Comparison of ENCODE assay signal across 19 cellular contexts in genomic region chr1:69976896-69977295, GRCh38.
DNase-seq lines count a peak whose midpoint lies in the region; ATAC-seq and TF ChIP-seq lines count a peak whose summit lies in the region.
"Had no signal": no experiment of that assay in that cellular context is flagged by ENCODE, and none has a peak within 500 bp of the region (broad histone marks: within the 10 kb centered on the region; RNA-seq: fewer than 3 reads in every experiment).

No MANE protein-coding gene starts in this region.

- TF ChIP-seq CTCF in SK-N-SH (IDR thresholded peaks at IDR 0.05) = no peak
- TF ChIP-seq CTCF in endothelial cell (IDR thresholded peaks at IDR 0.05; ENCODE audit: unreplicated experiment) = no peak

- no peaks in the 10 kb centered on the region for H3K36me3 Mint-ChIP-seq in endothelial cell (ENCODE audit: low read depth, unreplicated experiment)
- H3K36me3 Mint-ChIP-seq in immature natural killer cell = no peaks in the 10 kb centered on the region

- H3K9me3 Mint-ChIP-seq in endothelial cell (ENCODE audit: unreplicated experiment) (no peaks in the 10 kb centered on the region), immature natural killer cell (peaks cover 3 to 29% (median 14%) of the 10 kb centered on the region in 6 donors)
- H3K9me3 Mint-ChIP-seq: activated CD4-positive, alpha-beta memory T cell treated with anti-CD3 and anti-CD28 coated beads, Interleukin-2, amount 10 ng/mL, durations not matched to agents 7 days and 5 days had no signal

- ATAC-seq in HG02610 (IDR thresholded peaks at IDR 0.05; ENCODE audit: unreplicated experiment) = no peak

- no peak for TF ChIP-seq RAD21 in SK-N-SH (IDR thresholded peaks at IDR 0.05; ENCODE audit: low read length)

- H3K27ac Mint-ChIP-seq in endothelial cell (ENCODE audit: unreplicated experiment) (peak overlapping the region; percentile 36), immature natural killer cell (no peak overlapping the region)
- H3K27ac Mint-ChIP-seq: activated CD4-positive, alpha-beta memory T cell treated with anti-CD3 and anti-CD28 coated beads, Interleukin-2, amount 10 ng/mL, durations not matched to agents 7 days and 5 days; progenitor cell of endocrine pancreas had no signal

- H2AFZ ChIP-seq in SK-N-SH (ENCODE audit: low read depth) = peak overlapping the region; percentile 64; the same call in 1 of the 2 replicates

- no peak overlapping the region for H3K4me3 Mint-ChIP-seq in endothelial cell (ENCODE audit: unreplicated experiment)
- H3K4me3 Mint-ChIP-seq in immature natural killer cell = no peak overlapping the region
- H3K4me3 Mint-ChIP-seq: activated CD4-positive, alpha-beta memory T cell treated with anti-CD3 and anti-CD28 coated beads, Interleukin-2, amount 10 ng/mL, durations not matched to agents 7 days and 5 days had no signal

- no peaks in the 10 kb centered on the region for H3F3A ChIP-seq in SK-N-SH (replicated peaks; ENCODE audit: insufficient read depth)

- H3K27me3 ChIP-seq in SK-N-SH (ENCODE audit: insufficient read depth) = no peaks in the 10 kb centered on the region
- H3K27me3 ChIP-seq: BE2C, testis had no signal

- peak overlapping the region in 1 of 2 experiments; percentile 25; a peak in 1 of 4 replicates for H3K27ac ChIP-seq in SK-N-SH (ENCODE audit: low read depth in 2 of 2, low read length in 1 of 2)
- H3K27ac ChIP-seq: RWPE1, testis had no signal

- no peaks in the 10 kb centered on the region for H3K36me3 ChIP-seq in SK-N-SH (replicated peaks in 1 of 2; ENCODE audit: control insufficient read depth in 1 of 2, insufficient read depth in 2 of 2, low read length in 1 of 2)
- H3K36me3 ChIP-seq: BE2C, HAP-1 had no signal

- no peaks in the 10 kb centered on the region for H4K20me1 ChIP-seq in SK-N-SH (ENCODE audit: insufficient read depth)

- H3K4me2 ChIP-seq in SK-N-SH = no peak overlapping the region

- no peaks in the 10 kb centered on the region for H3K79me2 ChIP-seq in SK-N-SH (ENCODE audit: insufficient read depth)

- H3K9me3 ChIP-seq in SK-N-SH = no peaks in the 10 kb centered on the region
- H3K9me3 ChIP-seq: BE2C, HAP-1, testis had no signal

- DNase-seq in ELR (ENCODE audit: low read depth) (peak; percentile 60), SK-N-SH (no peak), endothelial cell (ENCODE audit: low spot score) (no peak), myocyte (ENCODE audit: low read depth) (peak; percentile 30), DMS79 treated with DMSO at 0.1 percent for 48 hours (lab: John Stamatoyannopoulos, UW) (no peak), immature natural killer cell (no peak)
- DNase-seq in activated CD4-positive, alpha-beta T cell treated with anti-CD3 and anti-CD28 coated beads, Interleukin-2, amount 50 U/mL, for 4 hours = no peak
- DNase-seq: activated CD4-positive, alpha-beta memory T cell treated with anti-CD3 and anti-CD28 coated beads, Interleukin-2, amount 10 ng/mL, durations not matched to agents 7 days and 5 days; amniotic stem cell; BE2C; DMS 273 treated with DMSO at 0.1 percent for 48 hours; MM.1S; NCI-H2081 treated with DMSO at 0.1 percent for 48 hours; NCI-H774; testis had no signal

- TF ChIP-seq EP300 in SK-N-SH (IDR thresholded peaks at IDR 0.05; ENCODE audit: borderline replicate concordance in 1 of 2, low read depth in 1 of 2, low read length in 1 of 2) = no peak

- 34% methylated on average over 3 of the region's 3 CpGs for WGBS in SK-N-SH (ENCODE audit: low lambda C conversion rate)

- POLR2A ChIA-PET in SK-N-SH (lab: Yijun Ruan, JAX) = no interaction called here

- H3K27me3 Mint-ChIP-seq in endothelial cell (ENCODE audit: unreplicated experiment) = no peaks in the 10 kb centered on the region
- H3K27me3 Mint-ChIP-seq in immature natural killer cell (ENCODE audit: low read depth in 3 of 3) = peaks cover 0 to 1% (median 0%) of the 10 kb centered on the region in 3 donors
- H3K27me3 Mint-ChIP-seq: activated CD4-positive, alpha-beta memory T cell treated with anti-CD3 and anti-CD28 coated beads, Interleukin-2, amount 10 ng/mL, durations not matched to agents 7 days and 5 days; progenitor cell of endocrine pancreas had no signal

- CTCF ChIA-PET in SK-N-SH (lab: Yijun Ruan, JAX) = no interaction called here

- H3K4me3 ChIP-seq in SK-N-SH (ENCODE audit: low read depth in 2 of 2, low read length in 1 of 2) = no peak overlapping the region
- H3K4me3 ChIP-seq: HAP-1, testis had no signal

- no peak overlapping the region for H3K9ac ChIP-seq in SK-N-SH

- no peaks in the 10 kb centered on the region for H3K9me2 ChIP-seq in SK-N-SH

- H3K4me1 ChIP-seq in SK-N-SH (ENCODE audit: control insufficient read depth in 1 of 2, insufficient read depth in 2 of 2, low read depth in 1 of 2, low read length in 1 of 2) = no peaks in the 10 kb centered on the region
- H3K4me1 ChIP-seq: BE2C, testis had no signal

- H3K4me1 Mint-ChIP-seq in endothelial cell (ENCODE audit: unreplicated experiment) = peaks cover 15% of the 10 kb centered on the region
- no peaks in the 10 kb centered on the region for H3K4me1 Mint-ChIP-seq in immature natural killer cell
- H3K4me1 Mint-ChIP-seq: activated CD4-positive, alpha-beta memory T cell treated with anti-CD3 and anti-CD28 coated beads, Interleukin-2, amount 10 ng/mL, durations not matched to agents 7 days and 5 days had no signal

TF ChIP-seq in SK-N-SH, 30 proteins besides CTCF, POLR2A, EP300 and RAD21 (continues in another document):
- TF ChIP-seq POLR2AphosphoS5 (IDR thresholded peaks at IDR 0.05; ENCODE audit: low read depth, low read length) (no peak), YY1 (IDR thresholded peaks at IDR 0.05; ENCODE audit: low read depth) (peak; percentile 56; the same call in 1 of the 2 replicates), REST (IDR thresholded peaks at IDR 0.05; ENCODE audit: low read depth, low read length) (no peak), NFIC (IDR thresholded peaks at IDR 0.05; ENCODE audit: borderline replicate concordance) (no peak), SIN3A (IDR thresholded peaks at IDR 0.05; ENCODE audit: borderline replicate concordance, low read depth, low read length) (no peak), ZBTB33 (IDR thresholded peaks at IDR 0.05; ENCODE audit: borderline replicate concordance, low read depth) (no peak), RFX5 (IDR thresholded peaks at IDR 0.05; ENCODE audit: low read length) (no peak), PBX3 (IDR thresholded peaks at IDR 0.05) (no peak), FOXJ3 (CRISPR knock-in tag; IDR thresholded peaks at IDR 0.05) (no peak), ELF1 (IDR thresholded peaks at IDR 0.05) (no peak), GABPA (IDR thresholded peaks at IDR 0.05; ENCODE audit: low read depth) (no peak), MAX (IDR thresholded peaks at IDR 0.05; ENCODE audit: low read depth) (no peak), TEAD4 (IDR thresholded peaks at IDR 0.05; ENCODE audit: borderline replicate concordance, insufficient read depth) (no peak)

Comparison
In these comparisons a context has a peak if more than half of its experiments do, and no peak if none do; other contexts are left out.
1. DNase-seq: peak in ELR (single experiment) and myocyte (single experiment); none in SK-N-SH (single experiment), endothelial cell (single experiment), DMS79 treated with DMSO at 0.1 percent for 48 hours (single experiment), activated CD4-positive, alpha-beta T cell treated with anti-CD3 and anti-CD28 coated beads, Interleukin-2, amount 50 U/mL, for 4 hours (0 of 2) and immature natural killer cell (0 of 3).